ENCODE assay signal across 1 cellular context in the genomic region with DNA sequence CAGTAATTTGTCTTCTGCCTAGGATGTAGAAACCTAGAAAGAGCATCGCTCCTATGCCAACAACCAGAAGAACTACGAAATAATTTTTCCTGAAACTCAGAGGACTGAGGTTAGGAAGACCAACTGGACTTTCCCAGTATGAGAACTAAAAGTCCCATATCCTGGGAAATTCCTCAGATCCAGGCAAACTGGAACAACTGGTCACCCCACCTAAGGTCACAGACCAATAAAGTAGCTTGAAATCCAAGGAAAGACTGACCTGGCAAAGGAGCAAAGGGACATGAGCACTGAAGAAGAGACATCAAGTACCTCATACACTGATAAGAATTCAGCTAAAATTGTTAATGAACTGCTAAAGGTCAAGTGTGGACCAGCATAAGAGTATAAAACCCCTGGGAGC.
TF ChIP-seq lines count a peak whose summit lies in the region.

No MANE protein-coding gene starts in this region.

TF ChIP-seq in SK-N-SH treated with all-trans-retinoic acid at 6 μM for 48 hours, 23 proteins besides CTCF, POLR2A, EP300 and RAD21:
- TF ChIP-seq, protein P1, sequence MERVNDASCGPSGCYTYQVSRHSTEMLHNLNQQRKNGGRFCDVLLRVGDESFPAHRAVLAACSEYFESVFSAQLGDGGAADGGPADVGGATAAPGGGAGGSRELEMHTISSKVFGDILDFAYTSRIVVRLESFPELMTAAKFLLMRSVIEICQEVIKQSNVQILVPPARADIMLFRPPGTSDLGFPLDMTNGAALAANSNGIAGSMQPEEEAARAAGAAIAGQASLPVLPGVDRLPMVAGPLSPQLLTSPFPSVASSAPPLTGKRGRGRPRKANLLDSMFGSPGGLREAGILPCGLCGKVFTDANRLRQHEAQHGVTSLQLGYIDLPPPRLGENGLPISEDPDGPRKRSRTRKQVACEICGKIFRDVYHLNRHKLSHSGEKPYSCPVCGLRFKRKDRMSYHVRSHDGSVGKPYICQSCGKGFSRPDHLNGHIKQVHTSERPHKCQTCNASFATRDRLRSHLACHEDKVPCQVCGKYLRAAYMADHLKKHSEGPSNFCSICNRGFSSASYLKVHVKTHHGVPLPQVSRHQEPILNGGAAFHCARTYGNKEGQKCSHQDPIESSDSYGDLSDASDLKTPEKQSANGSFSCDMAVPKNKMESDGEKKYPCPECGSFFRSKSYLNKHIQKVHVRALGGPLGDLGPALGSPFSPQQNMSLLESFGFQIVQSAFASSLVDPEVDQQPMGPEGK (CRISPR knock-in tag; IDR thresholded peaks at IDR 0.05; ENCODE audit: borderline replicate concordance), result no peak
- TF ChIP-seq ISL1 (CRISPR knock-in tag; IDR thresholded peaks at IDR 0.05) (no peak), ZFP3 (CRISPR knock-in tag; IDR thresholded peaks at IDR 0.05) (no peak), ZNF8 (CRISPR knock-in tag; IDR thresholded peaks at IDR 0.05) (no peak), ARNTL (CRISPR knock-in tag; IDR thresholded peaks at IDR 0.05; ENCODE audit: borderline replicate concordance, low read depth) (no peak), TOX (CRISPR knock-in tag; IDR thresholded peaks at IDR 0.05; ENCODE audit: borderline replicate concordance) (no peak), ZFP30 (CRISPR knock-in tag; IDR thresholded peaks at IDR 0.05) (no peak), TCF4 (CRISPR knock-in tag; IDR thresholded peaks at IDR 0.05; ENCODE audit: borderline replicate concordance) (no peak), CSDC2 (CRISPR knock-in tag; IDR thresholded peaks at IDR 0.05) (no peak), OSR1 (CRISPR knock-in tag; IDR thresholded peaks at IDR 0.05) (no peak), RARB (CRISPR knock-in tag; IDR thresholded peaks at IDR 0.05) (no peak), GLIS3 (CRISPR knock-in tag; IDR thresholded peaks at IDR 0.05) (no peak), SNAI2 (CRISPR knock-in tag; IDR thresholded peaks at IDR 0.05) (no peak), BACH2 (CRISPR knock-in tag; IDR thresholded peaks at IDR 0.05; ENCODE audit: borderline replicate concordance) (no peak), ZNF565 (CRISPR knock-in tag; conservative IDR thresholded peaks at IDR 0.05; ENCODE audit: low read depth) (no peak), ESRRG (CRISPR knock-in tag; IDR thresholded peaks at IDR 0.05) (no peak), ZC3H10 (CRISPR knock-in tag; IDR thresholded peaks at IDR 0.05) (no peak)
- TF ChIP-seq, protein P2, sequence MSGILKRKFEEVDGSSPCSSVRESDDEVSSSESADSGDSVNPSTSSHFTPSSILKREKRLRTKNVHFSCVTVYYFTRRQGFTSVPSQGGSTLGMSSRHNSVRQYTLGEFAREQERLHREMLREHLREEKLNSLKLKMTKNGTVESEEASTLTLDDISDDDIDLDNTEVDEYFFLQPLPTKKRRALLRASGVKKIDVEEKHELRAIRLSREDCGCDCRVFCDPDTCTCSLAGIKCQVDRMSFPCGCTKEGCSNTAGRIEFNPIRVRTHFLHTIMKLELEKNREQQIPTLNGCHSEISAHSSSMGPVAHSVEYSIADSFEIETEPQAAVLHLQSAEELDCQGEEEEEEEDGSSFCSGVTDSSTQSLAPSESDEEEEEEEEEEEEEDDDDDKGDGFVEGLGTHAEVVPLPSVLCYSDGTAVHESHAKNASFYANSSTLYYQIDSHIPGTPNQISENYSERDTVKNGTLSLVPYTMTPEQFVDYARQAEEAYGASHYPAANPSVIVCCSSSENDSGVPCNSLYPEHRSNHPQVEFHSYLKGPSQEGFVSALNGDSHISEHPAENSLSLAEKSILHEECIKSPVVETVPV (CRISPR knock-in tag; IDR thresholded peaks at IDR 0.05), result no peak
- TF ChIP-seq, protein P3, sequence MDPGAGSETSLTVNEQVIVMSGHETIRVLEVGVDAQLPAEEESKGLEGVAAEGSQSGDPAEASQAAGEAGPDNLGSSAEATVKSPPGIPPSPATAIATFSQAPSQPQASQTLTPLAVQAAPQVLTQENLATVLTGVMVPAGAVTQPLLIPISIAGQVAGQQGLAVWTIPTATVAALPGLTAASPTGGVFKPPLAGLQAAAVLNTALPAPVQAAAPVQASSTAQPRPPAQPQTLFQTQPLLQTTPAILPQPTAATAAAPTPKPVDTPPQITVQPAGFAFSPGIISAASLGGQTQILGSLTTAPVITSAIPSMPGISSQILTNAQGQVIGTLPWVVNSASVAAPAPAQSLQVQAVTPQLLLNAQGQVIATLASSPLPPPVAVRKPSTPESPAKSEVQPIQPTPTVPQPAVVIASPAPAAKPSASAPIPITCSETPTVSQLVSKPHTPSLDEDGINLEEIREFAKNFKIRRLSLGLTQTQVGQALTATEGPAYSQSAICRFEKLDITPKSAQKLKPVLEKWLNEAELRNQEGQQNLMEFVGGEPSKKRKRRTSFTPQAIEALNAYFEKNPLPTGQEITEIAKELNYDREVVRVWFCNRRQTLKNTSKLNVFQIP (CRISPR knock-in tag; IDR thresholded peaks at IDR 0.05; ENCODE audit: borderline replicate concordance, low read depth), result no peak
- TF ChIP-seq, protein P4, sequence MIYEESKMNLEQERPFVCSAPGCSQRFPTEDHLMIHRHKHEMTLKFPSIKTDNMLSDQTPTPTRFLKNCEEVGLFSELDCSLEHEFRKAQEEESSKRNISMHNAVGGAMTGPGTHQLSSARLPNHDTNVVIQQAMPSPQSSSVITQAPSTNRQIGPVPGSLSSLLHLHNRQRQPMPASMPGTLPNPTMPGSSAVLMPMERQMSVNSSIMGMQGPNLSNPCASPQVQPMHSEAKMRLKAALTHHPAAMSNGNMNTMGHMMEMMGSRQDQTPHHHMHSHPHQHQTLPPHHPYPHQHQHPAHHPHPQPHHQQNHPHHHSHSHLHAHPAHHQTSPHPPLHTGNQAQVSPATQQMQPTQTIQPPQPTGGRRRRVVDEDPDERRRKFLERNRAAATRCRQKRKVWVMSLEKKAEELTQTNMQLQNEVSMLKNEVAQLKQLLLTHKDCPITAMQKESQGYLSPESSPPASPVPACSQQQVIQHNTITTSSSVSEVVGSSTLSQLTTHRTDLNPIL (CRISPR knock-in tag; IDR thresholded peaks at IDR 0.05; ENCODE audit: low read depth), result no peak
